13 cellular contexts compared by ENCODE assay signal in the genomic region with DNA sequence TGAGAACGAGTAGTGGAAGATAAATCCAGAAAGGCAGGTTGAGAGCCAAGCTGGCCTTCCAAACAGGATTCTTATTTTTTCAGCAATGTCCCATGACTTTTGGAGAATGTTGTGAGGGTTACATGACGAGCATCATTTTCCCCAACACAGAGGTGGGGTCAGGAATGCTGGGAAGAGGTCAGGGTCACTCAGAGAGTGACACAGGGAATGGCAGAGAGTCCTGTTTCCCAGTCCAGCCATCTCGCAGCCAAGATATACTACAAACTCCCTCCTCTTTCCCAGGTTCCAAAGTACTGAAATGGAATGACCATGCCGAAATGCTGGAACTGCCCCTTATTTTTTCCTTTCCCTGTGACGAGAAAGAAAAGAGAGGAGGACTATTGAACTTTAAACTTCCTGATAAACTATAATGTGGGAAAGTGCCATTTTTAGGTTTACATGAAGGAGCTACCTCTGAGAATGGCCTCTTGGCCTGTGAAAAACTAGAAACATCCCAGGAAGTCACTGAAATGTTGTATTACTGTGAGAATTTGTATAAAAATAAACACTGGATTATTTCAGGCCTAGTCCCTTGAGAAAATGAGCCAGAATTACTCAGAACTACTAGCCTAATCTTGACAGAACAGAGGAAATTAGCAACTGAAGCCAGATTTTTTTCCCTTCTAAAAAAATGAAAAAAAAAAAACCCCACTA.
DNase-seq lines count a peak whose midpoint lies in the region; ATAC-seq and TF ChIP-seq lines count a peak whose summit lies in the region.
"Had no signal": no experiment of that assay in that cellular context is flagged by ENCODE, and none has a peak within 500 bp of the region (broad histone marks: within the 10 kb centered on the region; RNA-seq: fewer than 3 reads in every experiment).

No MANE protein-coding gene starts in this region.

- POLR2A ChIA-PET in WTC11 (lab: Charles Lee): no interaction called here

- H3K27me3 ChIP-seq in smooth muscle cell (ENCODE audit: low read depth): no peaks in the 10 kb centered on the region

- no peaks in the 10 kb centered on the region for H3K36me3 ChIP-seq in smooth muscle cell (ENCODE audit: low read depth)

- DNase-seq in WTC11 (ENCODE audit: low spot score): no peak
- DNase-seq in fibroblast of gingiva (ENCODE audit: low read depth): peak; percentile 34
- no peak for DNase-seq in left lobe of liver (ENCODE audit: low spot score)
- DNase-seq in smooth muscle cell (lab: John Stamatoyannopoulos, UW; ENCODE audit: unreplicated experiment): no peak
- DNase-seq in T-helper 2 cell treated with Interferon-gamma antibody and Interleukin-4, amounts not matched to agents 5 μg/mL and 100 μg/mL, for 36 hours (ENCODE audit: low spot score): no peak
- no peak for DNase-seq in OCI-M2 (lab: John Stamatoyannopoulos, UW; ENCODE audit: unreplicated experiment)
- DNase-seq in immature natural killer cell: no peak
- DNase-seq: DMS 273 treated with DMSO at 0.1 percent for 48 hours; foreskin fibroblast; MM.1S; stimulated activated CD4-positive, alpha-beta T cell treated with anti-CD3 and anti-CD28 coated beads, Interleukin-15, amount 100 ng/mL, for 24 hours had no signal

- H3K4me1 Mint-ChIP-seq in WTC11 (peaks cover 25% of the 10 kb centered on the region), immature natural killer cell (no peaks in the 10 kb centered on the region)
- no peaks in the 10 kb centered on the region for H3K4me1 Mint-ChIP-seq in T-helper 2 cell treated with Interferon-gamma antibody and Interleukin-4, amounts not matched to agents 5 μg/mL and 100 μg/mL, for 36 hours (ENCODE audit: low read depth)

- H3K27ac Mint-ChIP-seq in WTC11 (peak overlapping the region; percentile 27; the same call in 1 of the 2 replicates), immature natural killer cell (no peak overlapping the region)
- no peak overlapping the region for H3K27ac Mint-ChIP-seq in T-helper 2 cell treated with Interferon-gamma antibody and Interleukin-4, amounts not matched to agents 5 μg/mL and 100 μg/mL, for 36 hours

- no peaks in the 10 kb centered on the region for H3K79me2 ChIP-seq in smooth muscle cell (ENCODE audit: low read depth)

- H2AFZ ChIP-seq in smooth muscle cell (ENCODE audit: low read depth): peak overlapping the region; percentile 55

- ATAC-seq in WTC11: peak; percentile 38
- ATAC-seq in left lobe of liver: peak; percentile 34
- no peak for ATAC-seq in GM21360 (IDR thresholded peaks at IDR 0.05; ENCODE audit: unreplicated experiment)
- ATAC-seq: SK-N-SH treated with all-trans-retinoic acid at 6 μM for 48 hours had no signal

- H3K4me3 ChIP-seq in smooth muscle cell: no peak overlapping the region

- TF ChIP-seq CTCF in WTC11 (IDR thresholded peaks at IDR 0.05) (no peak), smooth muscle cell (IDR thresholded peaks at IDR 0.05; ENCODE audit: borderline replicate concordance, insufficient read depth, poor library complexity, severe bottlenecking) (no peak)

- H3K27ac ChIP-seq in smooth muscle cell (ENCODE audit: low read depth): no peak overlapping the region

- H3F3A ChIP-seq in smooth muscle cell (ENCODE audit: low read depth): no peaks in the 10 kb centered on the region

- no peak overlapping the region for H3K9ac ChIP-seq in smooth muscle cell (ENCODE audit: low read depth)

- H3K4me3 Mint-ChIP-seq in WTC11: no peak overlapping the region
- H3K4me3 Mint-ChIP-seq in T-helper 2 cell treated with Interferon-gamma antibody and Interleukin-4, amounts not matched to agents 5 μg/mL and 100 μg/mL, for 36 hours: no peak overlapping the region
- no peak overlapping the region for H3K4me3 Mint-ChIP-seq in immature natural killer cell

- no peak overlapping the region for H3K4me2 ChIP-seq in smooth muscle cell

- no peaks in the 10 kb centered on the region for H3K9me3 ChIP-seq in smooth muscle cell (replicated peaks; ENCODE audit: low read depth)

- CTCF ChIA-PET in WTC11 (lab: Charles Lee): no interaction called here

- 93% methylated on average over 5 of the region's 5 CpGs for WGBS in smooth muscle cell (ENCODE audit: low lambda C conversion rate)

- H3K4me1 ChIP-seq in smooth muscle cell (ENCODE audit: low read depth): peaks cover 10% of the 10 kb centered on the region

- H4K20me1 ChIP-seq in smooth muscle cell (ENCODE audit: low read depth): no peaks in the 10 kb centered on the region

- H3K27me3 Mint-ChIP-seq in WTC11 (ENCODE audit: low read depth): no peaks in the 10 kb centered on the region
- H3K27me3 Mint-ChIP-seq in T-helper 2 cell treated with Interferon-gamma antibody and Interleukin-4, amounts not matched to agents 5 μg/mL and 100 μg/mL, for 36 hours (ENCODE audit: low read depth): no peaks in the 10 kb centered on the region
- peaks cover 0 to 2% (median 0%) of the 10 kb centered on the region in 3 donors for H3K27me3 Mint-ChIP-seq in immature natural killer cell (ENCODE audit: low read depth in 3 of 3)

- H3K9me3 Mint-ChIP-seq in WTC11: peaks cover 5% of the 10 kb centered on the region
- no peaks in the 10 kb centered on the region for H3K9me3 Mint-ChIP-seq in T-helper 2 cell treated with Interferon-gamma antibody and Interleukin-4, amounts not matched to agents 5 μg/mL and 100 μg/mL, for 36 hours
- peaks cover 1 to 18% (median 7%) of the 10 kb centered on the region in 6 donors for H3K9me3 Mint-ChIP-seq in immature natural killer cell

- peaks cover 4% of the 10 kb centered on the region; the same call in 1 of the 2 replicates for H3K36me3 Mint-ChIP-seq in WTC11
- H3K36me3 Mint-ChIP-seq in T-helper 2 cell treated with Interferon-gamma antibody and Interleukin-4, amounts not matched to agents 5 μg/mL and 100 μg/mL, for 36 hours (ENCODE audit: low read depth): no peaks in the 10 kb centered on the region
- H3K36me3 Mint-ChIP-seq in immature natural killer cell: no peaks in the 10 kb centered on the region

TF ChIP-seq in WTC11, 78 proteins besides CTCF, POLR2A, EP300 and RAD21 (continues in another document):
- TF ChIP-seq, protein P1, sequence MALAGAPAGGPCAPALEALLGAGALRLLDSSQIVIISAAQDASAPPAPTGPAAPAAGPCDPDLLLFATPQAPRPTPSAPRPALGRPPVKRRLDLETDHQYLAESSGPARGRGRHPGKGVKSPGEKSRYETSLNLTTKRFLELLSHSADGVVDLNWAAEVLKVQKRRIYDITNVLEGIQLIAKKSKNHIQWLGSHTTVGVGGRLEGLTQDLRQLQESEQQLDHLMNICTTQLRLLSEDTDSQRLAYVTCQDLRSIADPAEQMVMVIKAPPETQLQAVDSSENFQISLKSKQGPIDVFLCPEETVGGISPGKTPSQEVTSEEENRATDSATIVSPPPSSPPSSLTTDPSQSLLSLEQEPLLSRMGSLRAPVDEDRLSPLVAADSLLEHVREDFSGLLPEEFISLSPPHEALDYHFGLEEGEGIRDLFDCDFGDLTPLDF (CRISPR knock-in tag; IDR thresholded peaks at IDR 0.05): no peak
- no peak for TF ChIP-seq ETV6 (CRISPR knock-in tag; IDR thresholded peaks at IDR 0.05)
- no peak for TF ChIP-seq RORB (CRISPR knock-in tag; IDR thresholded peaks at IDR 0.05)
- TF ChIP-seq, protein P2, sequence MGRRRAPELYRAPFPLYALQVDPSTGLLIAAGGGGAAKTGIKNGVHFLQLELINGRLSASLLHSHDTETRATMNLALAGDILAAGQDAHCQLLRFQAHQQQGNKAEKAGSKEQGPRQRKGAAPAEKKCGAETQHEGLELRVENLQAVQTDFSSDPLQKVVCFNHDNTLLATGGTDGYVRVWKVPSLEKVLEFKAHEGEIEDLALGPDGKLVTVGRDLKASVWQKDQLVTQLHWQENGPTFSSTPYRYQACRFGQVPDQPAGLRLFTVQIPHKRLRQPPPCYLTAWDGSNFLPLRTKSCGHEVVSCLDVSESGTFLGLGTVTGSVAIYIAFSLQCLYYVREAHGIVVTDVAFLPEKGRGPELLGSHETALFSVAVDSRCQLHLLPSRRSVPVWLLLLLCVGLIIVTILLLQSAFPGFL (CRISPR knock-in tag; IDR thresholded peaks at IDR 0.05; ENCODE audit: borderline replicate concordance): no peak
- no peak for TF ChIP-seq ZBTB21 (CRISPR knock-in tag; IDR thresholded peaks at IDR 0.05; ENCODE audit: borderline replicate concordance)
- TF ChIP-seq, protein P3, sequence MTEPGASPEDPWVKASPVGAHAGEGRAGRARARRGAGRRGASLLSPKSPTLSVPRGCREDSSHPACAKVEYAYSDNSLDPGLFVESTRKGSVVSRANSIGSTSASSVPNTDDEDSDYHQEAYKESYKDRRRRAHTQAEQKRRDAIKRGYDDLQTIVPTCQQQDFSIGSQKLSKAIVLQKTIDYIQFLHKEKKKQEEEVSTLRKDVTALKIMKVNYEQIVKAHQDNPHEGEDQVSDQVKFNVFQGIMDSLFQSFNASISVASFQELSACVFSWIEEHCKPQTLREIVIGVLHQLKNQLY (CRISPR knock-in tag; IDR thresholded peaks at IDR 0.05): no peak
- no peak for TF ChIP-seq ZNF671 (CRISPR knock-in tag; IDR thresholded peaks at IDR 0.05)
- TF ChIP-seq ZNF317 (CRISPR knock-in tag; IDR thresholded peaks at IDR 0.05; ENCODE audit: borderline replicate concordance, low read depth): no peak
- no peak for TF ChIP-seq ZNF121 (CRISPR knock-in tag; IDR thresholded peaks at IDR 0.05)
- no peak for TF ChIP-seq PRRX2 (CRISPR knock-in tag; IDR thresholded peaks at IDR 0.05)
- TF ChIP-seq MYBL2 (CRISPR knock-in tag; IDR thresholded peaks at IDR 0.05): no peak
- TF ChIP-seq CREM (CRISPR knock-in tag; IDR thresholded peaks at IDR 0.05): no peak
